In the genomic region with DNA sequence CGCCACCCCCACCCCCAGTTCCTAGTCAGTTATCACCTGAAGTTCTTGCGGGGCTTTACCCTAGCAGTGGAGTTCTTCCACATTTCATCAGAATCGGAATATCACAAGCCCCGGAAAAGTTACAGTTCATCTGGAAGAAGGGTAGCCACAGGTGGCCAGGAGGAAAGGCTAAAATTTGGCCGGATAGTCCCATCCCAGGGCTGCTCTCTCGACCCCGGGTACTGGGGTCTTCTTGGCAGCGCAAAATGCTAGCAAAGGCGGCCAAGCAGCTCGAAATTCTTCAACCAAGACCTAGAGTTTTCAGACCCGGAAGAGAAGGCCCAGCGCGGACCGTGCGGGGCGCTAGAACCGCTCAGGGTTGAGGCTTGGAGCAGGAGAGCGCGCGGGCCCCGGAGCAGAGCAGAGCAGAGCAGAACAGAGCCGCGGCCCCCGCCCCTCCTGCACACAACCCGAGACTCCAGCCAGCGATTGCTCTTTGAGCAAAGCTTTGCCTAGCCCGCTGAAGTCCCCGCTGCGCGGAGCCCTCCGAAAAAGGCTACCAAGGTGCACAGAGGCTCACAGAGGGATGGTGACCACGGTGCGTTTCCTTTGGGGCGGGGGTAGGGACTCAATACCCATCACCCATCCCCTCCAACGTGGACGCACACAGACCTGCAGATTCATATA, we compare ENCODE assay signal across 11 cellular contexts. TPM values are rescaled to one million over a fixed set of nuclear protein-coding genes. Genes with fewer than 3 reads are reported as not detected.
DNase-seq lines count a peak whose midpoint lies in the region; ATAC-seq and TF ChIP-seq lines count a peak whose summit lies in the region.
"Had no signal": no experiment of that assay in that cellular context is flagged by ENCODE, and none has a peak within 500 bp of the region (broad histone marks: within the 10 kb centered on the region; RNA-seq: fewer than 3 reads in every experiment).

No MANE protein-coding gene starts in this region.

- no peaks in the 10 kb centered on the region for H3K9me2 ChIP-seq in hepatocyte (replicated peaks; ENCODE audit: insufficient read depth)

- peak; percentile 62 for DNase-seq in WTC11 (ENCODE audit: low spot score)
- DNase-seq in hepatocyte (ENCODE audit: low spot score) = peak; percentile 36
- no peak for DNase-seq in DMS114 treated with DMSO at 0.1 percent for 48 hours (lab: John Stamatoyannopoulos, UW; ENCODE audit: unreplicated experiment)
- no peak for DNase-seq in NCI-H82 treated with DMSO at 0.1 percent for 48 hours (lab: John Stamatoyannopoulos, UW; ENCODE audit: unreplicated experiment)
- DNase-seq in activated gamma-delta T cell treated with Interleukin-2 at 50 U/mL for 16 hours = no peak
- DNase-seq: colonic mucosa, kidney glomerular epithelial cell, NCI-H2081 treated with DMSO at 0.1 percent for 48 hours had no signal

- H3K79me2 ChIP-seq in hepatocyte (no peaks in the 10 kb centered on the region), parathyroid adenoma (no peaks in the 10 kb centered on the region)

- H3K36me3 ChIP-seq in BLaER1 treated with 17β-estradiol and CSF1 and Interleukin-3, amounts not matched to agents 10 nM and 100 nM = peaks cover 43 to 49% (median 46%) of the 10 kb centered on the region in 11 experiments
- H3K36me3 ChIP-seq in hepatocyte (replicated peaks; ENCODE audit: insufficient read depth, low read depth) (no peaks in the 10 kb centered on the region), parathyroid adenoma (ENCODE audit: control insufficient read depth, insufficient read depth, low read length) (no peaks in the 10 kb centered on the region)
- H3K36me3 ChIP-seq: colonic mucosa had no signal

- peak overlapping the region; percentile 15 to 100 (median 43); a peak in 19 of 22 replicates for H3K27ac ChIP-seq in BLaER1 treated with 17β-estradiol and CSF1 and Interleukin-3, amounts not matched to agents 10 nM and 100 nM
- no peak overlapping the region for H3K27ac ChIP-seq in hepatocyte
- no peak overlapping the region for H3K27ac ChIP-seq in parathyroid adenoma
- H3K27ac ChIP-seq: colonic mucosa had no signal

- H2AFZ ChIP-seq in hepatocyte (peak overlapping the region; percentile 40), parathyroid adenoma (no peak overlapping the region)

- H4K20me1 ChIP-seq in BLaER1 treated with 17β-estradiol and CSF1 and Interleukin-3, amounts not matched to agents 10 nM and 100 nM = peaks cover 0 to 46% (median 35%) of the 10 kb centered on the region in 11 experiments; a peak in 20 of 22 replicates
- H4K20me1 ChIP-seq in hepatocyte (ENCODE audit: insufficient read depth, poor library complexity, severe bottlenecking) = no peaks in the 10 kb centered on the region

- POLR2A ChIA-PET in WTC11 (lab: Charles Lee) = no interaction called here

- peak overlapping the region in 7 of 10 experiments; percentile 0 to 39 (median 23); a peak in 8 of 20 replicates for H3K4me3 ChIP-seq in BLaER1 treated with 17β-estradiol and CSF1 and Interleukin-3, amounts not matched to agents 10 nM and 100 nM
- H3K4me3 ChIP-seq in hepatocyte (no peak overlapping the region), parathyroid adenoma (ENCODE audit: low read depth, low read length) (no peak overlapping the region)
- H3K4me3 ChIP-seq: colonic mucosa had no signal

- peaks cover 39 to 69% (median 55%) of the 10 kb centered on the region in 11 experiments for H3K27me3 ChIP-seq in BLaER1 treated with 17β-estradiol and CSF1 and Interleukin-3, amounts not matched to agents 10 nM and 100 nM
- H3K27me3 ChIP-seq in hepatocyte (peaks cover 100% of the 10 kb centered on the region), parathyroid adenoma (ENCODE audit: control insufficient read depth, insufficient read depth, low read length) (peaks cover 20% of the 10 kb centered on the region)

- peak overlapping the region; percentile 59 for H3K4me3 Mint-ChIP-seq in WTC11

- H3K27ac Mint-ChIP-seq in WTC11 = no peak overlapping the region

- H3K9ac ChIP-seq in BLaER1 treated with 17β-estradiol and CSF1 and Interleukin-3, amounts not matched to agents 10 nM and 100 nM = peak overlapping the region; percentile 19 to 100 (median 50); a peak in 19 of 22 replicates
- H3K9ac ChIP-seq in parathyroid adenoma = no peak overlapping the region

- peaks cover 70% of the 10 kb centered on the region for H3K4me1 Mint-ChIP-seq in WTC11

- WGBS in hepatocyte (ENCODE audit: low lambda C conversion rate, missing lambda C conversion rate) = 3% methylated on average over 35 of the region's 36 CpGs

- peak; percentile 39 for ATAC-seq in WTC11
- no peak for ATAC-seq in HG03469 (IDR thresholded peaks at IDR 0.05; ENCODE audit: unreplicated experiment)

- H3K27me3 Mint-ChIP-seq in WTC11 (ENCODE audit: low read depth) = peaks cover 100% of the 10 kb centered on the region

- no peaks in the 10 kb centered on the region for H3K9me3 Mint-ChIP-seq in WTC11

- TF ChIP-seq CTCF in WTC11 (IDR thresholded peaks at IDR 0.05) = no peak
- no peak for TF ChIP-seq CTCF in hepatocyte (IDR thresholded peaks at IDR 0.05; ENCODE audit: poor library complexity)
- no peak for TF ChIP-seq CTCF in parathyroid adenoma (IDR thresholded peaks at IDR 0.05)

- CTCF ChIA-PET in WTC11 (lab: Charles Lee) = interaction anchor here (1.0 to 1.7 kb wide), 3 partner anchors 8 to 316 kb away, joined by 3 to 5 read pairs (median 4); partner anchors contain the start of gene HLX

- H3K4me2 ChIP-seq in BLaER1 treated with 17β-estradiol and CSF1 and Interleukin-3, amounts not matched to agents 10 nM and 100 nM = peak overlapping the region; percentile 53 to 98 (median 89)
- H3K4me2 ChIP-seq in hepatocyte (peak overlapping the region; percentile 75), parathyroid adenoma (ENCODE audit: low read length) (peak overlapping the region; percentile 25)

- peaks cover 3% of the 10 kb centered on the region; the same call in 1 of the 2 replicates for H3K36me3 Mint-ChIP-seq in WTC11

- peaks cover 41 to 56% (median 53%) of the 10 kb centered on the region in 10 experiments for H3K4me1 ChIP-seq in BLaER1 treated with 17β-estradiol and CSF1 and Interleukin-3, amounts not matched to agents 10 nM and 100 nM
- H3K4me1 ChIP-seq in hepatocyte (ENCODE audit: insufficient read depth) (peaks cover 8% of the 10 kb centered on the region), parathyroid adenoma (no peaks in the 10 kb centered on the region)
- H3K4me1 ChIP-seq: colonic mucosa had no signal

- peaks cover 15 to 50% (median 23%) of the 10 kb centered on the region in 11 experiments; a peak in 21 of 22 replicates for H3K9me3 ChIP-seq in BLaER1 treated with 17β-estradiol and CSF1 and Interleukin-3, amounts not matched to agents 10 nM and 100 nM (replicated peaks in 1 of 11)
- H3K9me3 ChIP-seq in hepatocyte (ENCODE audit: low read depth) (no peaks in the 10 kb centered on the region), parathyroid adenoma (ENCODE audit: control insufficient read depth, low read length) (no peaks in the 10 kb centered on the region)
- H3K9me3 ChIP-seq: colonic mucosa had no signal

TF ChIP-seq in WTC11, 78 proteins besides CTCF, POLR2A, EP300 and RAD21 (continues in another document):
- TF ChIP-seq ETV6 (CRISPR knock-in tag; IDR thresholded peaks at IDR 0.05) (no peak), IRF2 (CRISPR knock-in tag; IDR thresholded peaks at IDR 0.05; ENCODE audit: borderline replicate concordance, low read depth) (no peak), GRHL2 (CRISPR knock-in tag; IDR thresholded peaks at IDR 0.05; ENCODE audit: insufficient replicate concordance, severe bottlenecking) (no peak), NR2C2 (CRISPR knock-in tag; IDR thresholded peaks at IDR 0.05) (no peak), MXD4 (CRISPR knock-in tag; IDR thresholded peaks at IDR 0.05; ENCODE audit: borderline replicate concordance) (no peak), KAT7 (CRISPR knock-in tag; IDR thresholded peaks at IDR 0.05; ENCODE audit: borderline replicate concordance) (no peak), TEAD1 (CRISPR knock-in tag; IDR thresholded peaks at IDR 0.05) (no peak), CREB1 (CRISPR knock-in tag; IDR thresholded peaks at IDR 0.05) (no peak), PRDM15 (CRISPR knock-in tag; IDR thresholded peaks at IDR 0.05) (no peak), HMGA2 (CRISPR knock-in tag; IDR thresholded peaks at IDR 0.05) (no peak), RORB (CRISPR knock-in tag; IDR thresholded peaks at IDR 0.05) (no peak)
- TF ChIP-seq, protein P1, sequence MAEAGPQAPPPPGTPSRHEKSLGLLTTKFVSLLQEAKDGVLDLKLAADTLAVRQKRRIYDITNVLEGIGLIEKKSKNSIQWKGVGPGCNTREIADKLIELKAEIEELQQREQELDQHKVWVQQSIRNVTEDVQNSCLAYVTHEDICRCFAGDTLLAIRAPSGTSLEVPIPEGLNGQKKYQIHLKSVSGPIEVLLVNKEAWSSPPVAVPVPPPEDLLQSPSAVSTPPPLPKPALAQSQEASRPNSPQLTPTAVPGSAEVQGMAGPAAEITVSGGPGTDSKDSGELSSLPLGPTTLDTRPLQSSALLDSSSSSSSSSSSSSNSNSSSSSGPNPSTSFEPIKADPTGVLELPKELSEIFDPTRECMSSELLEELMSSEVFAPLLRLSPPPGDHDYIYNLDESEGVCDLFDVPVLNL (CRISPR knock-in tag; IDR thresholded peaks at IDR 0.05; ENCODE audit: borderline replicate concordance, low read depth) = no peak

RNA-seq across cellular contexts. Expression of gene HLX, which starts 8.1 kb away (rescaled TPM):
- 0.30 to 0.53 TPM in 2 of 3 replicates, not detected in the other for total RNA-seq in WTC11 (2021)
- 1.2 and 1.4 TPM in 2 replicates for total RNA-seq in hepatocyte
- polyA plus RNA-seq in hepatocyte = 5.9 and 6.1 TPM in 2 replicates

Comparison
In these comparisons a context has a peak if more than half of its experiments do, and no peak if none do; other contexts are left out.
1. H3K27ac ChIP-seq: peak in BLaER1 treated with 17β-estradiol and CSF1 and Interleukin-3, amounts not matched to agents 10 nM and 100 nM (11 of 11); none in hepatocyte (single experiment) and parathyroid adenoma (single experiment).
2. H3K4me2 ChIP-seq: peak in every context shown above with its lines; median percentile 89 in BLaER1 treated with 17β-estradiol and CSF1 and Interleukin-3, amounts not matched to agents 10 nM and 100 nM; 75 in hepatocyte; 25 in parathyroid adenoma.
3. H3K4me3 ChIP-seq: peak in BLaER1 treated with 17β-estradiol and CSF1 and Interleukin-3, amounts not matched to agents 10 nM and 100 nM (7 of 10); none in hepatocyte (single experiment) and parathyroid adenoma (single experiment).
4. DNase-seq: peak in WTC11 (single experiment) and hepatocyte (single experiment); none in DMS114 treated with DMSO at 0.1 percent for 48 hours (single experiment), NCI-H82 treated with DMSO at 0.1 percent for 48 hours (single experiment) and activated gamma-delta T cell treated with Interleukin-2 at 50 U/mL for 16 hours (single experiment).